ENCODE assay signal across 8 cellular contexts in genomic region chr3:52001443-52001974, GRCh38. TPM values are rescaled to one million over a fixed set of nuclear protein-coding genes. Genes with fewer than 3 reads are reported as not detected.
DNase-seq lines count a peak whose midpoint lies in the region; ATAC-seq and TF ChIP-seq lines count a peak whose summit lies in the region.

No MANE protein-coding gene starts in this region.

- H3K4me1 ChIP-seq in BLaER1 treated with 17β-estradiol and CSF1 and Interleukin-3, amounts not matched to agents 10 nM and 100 nM, result peaks cover 27 to 62% (median 47%) of the 10 kb centered on the region in 10 experiments
- peaks cover 25% of the 10 kb centered on the region for H3K4me1 ChIP-seq in testis

- no peaks in the 10 kb centered on the region for H4K20me1 ChIP-seq in BLaER1 treated with 17β-estradiol and CSF1 and Interleukin-3, amounts not matched to agents 10 nM and 100 nM

- DNase-seq in HT-29 (ENCODE audit: low spot score) (peak; percentile 70), fibroblast of mammary gland (ENCODE audit: low read depth) (peak; percentile 50), nucleus accumbens (lab: John Stamatoyannopoulos, UW) (peak in 50 of 56 donors; percentile 15 to 90 (median 58)), testis (peak; percentile 81)
- peak; percentile 91 to 93 for DNase-seq in activated T-cell treated with anti-CD3 and anti-CD28 coated beads, Interleukin-2, amount 50 U/mL, for 48 hours

- no peaks in the 10 kb centered on the region for H3K27me3 ChIP-seq in BLaER1 treated with 17β-estradiol and CSF1 and Interleukin-3, amounts not matched to agents 10 nM and 100 nM
- H3K27me3 ChIP-seq in testis, result no peaks in the 10 kb centered on the region

- no peaks in the 10 kb centered on the region for H3K9me3 ChIP-seq in BLaER1 treated with 17β-estradiol and CSF1 and Interleukin-3, amounts not matched to agents 10 nM and 100 nM (replicated peaks in 1 of 11)
- no peaks in the 10 kb centered on the region for H3K9me3 ChIP-seq in testis

- H3K4me3 ChIP-seq in BLaER1 treated with 17β-estradiol and CSF1 and Interleukin-3, amounts not matched to agents 10 nM and 100 nM, result no peak overlapping the region
- H3K4me3 ChIP-seq in fibroblast of mammary gland (ENCODE audit: control insufficient read depth, low read depth, low read length), result no peak overlapping the region
- H3K4me3 ChIP-seq in testis, result no peak overlapping the region

- TF ChIP-seq CTCF in fibroblast of mammary gland (conservative IDR thresholded peaks at IDR 0.05; ENCODE audit: control insufficient read depth, insufficient read depth, low read depth, low read length), result peak; percentile 78
- TF ChIP-seq CTCF in testis (IDR thresholded peaks at IDR 0.05), result peak; percentile 82 to 96 (median 88)

- WGBS in testis, 2 donors, result 12 to 14% methylated on average over 11 to 18 of the region's 18 CpGs

- ATAC-seq in GM19395 (IDR thresholded peaks at IDR 0.05; ENCODE audit: unreplicated experiment), result peak; percentile 79

- no peaks in the 10 kb centered on the region for H3K36me3 ChIP-seq in BLaER1 treated with 17β-estradiol and CSF1 and Interleukin-3, amounts not matched to agents 10 nM and 100 nM
- H3K36me3 ChIP-seq in testis (ENCODE audit: low read depth, missing control alignments), result no peaks in the 10 kb centered on the region

- H3K4me2 ChIP-seq in BLaER1 treated with 17β-estradiol and CSF1 and Interleukin-3, amounts not matched to agents 10 nM and 100 nM, result peak overlapping the region; percentile 31 to 75 (median 62); a peak in 21 of 22 replicates

- H3K27ac ChIP-seq in BLaER1 treated with 17β-estradiol and CSF1 and Interleukin-3, amounts not matched to agents 10 nM and 100 nM, result no peak overlapping the region
- H3K27ac ChIP-seq in testis, result no peak overlapping the region

- no peak for TF ChIP-seq POLR2A in testis (IDR thresholded peaks at IDR 0.05)

- H3K9ac ChIP-seq in BLaER1 treated with 17β-estradiol and CSF1 and Interleukin-3, amounts not matched to agents 10 nM and 100 nM, result peak overlapping the region in 3 of 11 experiments; percentile 2 to 14 (median 6); a peak in 1 of 22 replicates

- intact Hi-C loops in testis (cut with DNase I; ENCODE audit: low total_unique reads), result loop anchor here (5.0 to 10.0 kb wide), 2 partner anchors 53 to 141 kb away; partner anchors contain the start of gene DUSP7

TF ChIP-seq in PFSK-1, 5 proteins besides CTCF, POLR2A, EP300 and RAD21:
- no peak for TF ChIP-seq REST (IDR thresholded peaks at IDR 0.05; ENCODE audit: insufficient read depth in 1 of 2, low read depth in 2 of 2, low read length in 2 of 2)
- TF ChIP-seq FOXP2 (optimal IDR thresholded peaks at IDR 0.05; ENCODE audit: borderline replicate concordance, extremely low read depth, extremely low read length, insufficient read depth), result peak; percentile 20

RNA-seq across cellular contexts. Expression of gene RPL29, which starts 5.8 kb away (rescaled TPM):
- total RNA-seq in HT-29 (2014; rRNA removed; shearing (Covaris generic)), result 609 and 691 TPM in 2 replicates
- 2,021 TPM for polyA plus RNA-seq in PFSK-1 (2012; ENCODE audit: insufficient read length, low read depth)
- 100 to 1,000 TPM; 491 to 999 TPM for total RNA-seq in testis
- polyA plus RNA-seq in testis (ENCODE audit: insufficient read depth, low read depth, low replicate concordance), result 965 TPM

RNA-seq across cellular contexts. Expression of gene ACY1, which starts 18.2 kb away (rescaled TPM):
- total RNA-seq in HT-29 (2014; rRNA removed; shearing (Covaris generic)), result 143 and 164 TPM in 2 replicates
- polyA plus RNA-seq in PFSK-1 (2012; ENCODE audit: insufficient read length, low read depth), result 71.1 TPM
- 10 to 100 TPM; 16.0 to 17.1 TPM for total RNA-seq in testis
- polyA plus RNA-seq in testis (ENCODE audit: insufficient read depth, low read depth, low replicate concordance), result 26.7 TPM

RNA-seq across cellular contexts. Expression of gene ABHD14A, which starts 26.6 kb away (rescaled TPM):
- total RNA-seq in HT-29 (2014; rRNA removed; shearing (Covaris generic)), result 11.7 and 16.0 TPM in 2 replicates
- 14.8 TPM for polyA plus RNA-seq in PFSK-1 (2012; ENCODE audit: insufficient read length, low read depth)
- total RNA-seq in testis, result 10 to 100 TPM; 38.9 to 51.6 TPM
- 27.7 TPM for polyA plus RNA-seq in testis (ENCODE audit: insufficient read depth, low read depth, low replicate concordance)

RNA-seq across cellular contexts. Expression of gene ABHD14B, which starts 27.7 kb away (rescaled TPM):
- 33.5 and 41.3 TPM in 2 replicates for total RNA-seq in HT-29 (2014; rRNA removed; shearing (Covaris generic))
- 53.4 TPM for polyA plus RNA-seq in PFSK-1 (2012; ENCODE audit: insufficient read length, low read depth)
- 10 to 100 TPM; 26.7 to 27.1 TPM for total RNA-seq in testis
- polyA plus RNA-seq in testis (ENCODE audit: insufficient read depth, low read depth, low replicate concordance), result 26.0 TPM

RNA-seq across cellular contexts. Expression of gene PCBP4, which starts 34.3 kb away (rescaled TPM):
- 17.8 and 19.3 TPM in 2 replicates for total RNA-seq in HT-29 (2014; rRNA removed; shearing (Covaris generic))
- polyA plus RNA-seq in PFSK-1 (2012; ENCODE audit: insufficient read length, low read depth), result 147 TPM
- total RNA-seq in testis, result 10 to 100 TPM; 47.1 to 54.1 TPM
- 35.8 TPM for polyA plus RNA-seq in testis (ENCODE audit: insufficient read depth, low read depth, low replicate concordance)
